16 cellular contexts compared by ENCODE assay signal in genomic region chr9:94445846-94446245, GRCh38.
"Had no signal": no experiment of that assay in that cellular context is flagged by ENCODE, and none has a peak within 500 bp of the region (broad histone marks: within the 10 kb centered on the region; RNA-seq: fewer than 3 reads in every experiment).

No MANE protein-coding gene starts in this region.

- H3K9me3 Mint-ChIP-seq: activated CD4-positive, alpha-beta T cell treated with anti-CD3 and anti-CD28 coated beads, Interleukin-2, amount 10 ng/mL, durations not matched to agents 24 days and 14 days; activated CD8-positive, alpha-beta T cell treated with anti-CD3 and anti-CD28 coated beads for 36 hours; activated naive CD4-positive, alpha-beta T cell treated with anti-CD3 and anti-CD28 coated beads for 36 hours; activated T-helper 2 cell treated with anti-CD3 and anti-CD28 coated beads, Interferon-gamma antibody, Interleukin-2, Interleukin-4, amounts not matched to agents 10 μg/mL and 5 μg/mL and 100 μg/mL, durations not matched to agents 14 hours and 24 hours and 36 hours; dendritic cell treated with granulocyte-macrophage colony-stimulating factor and Interleukin-4, amounts not matched to agents 40 ng/mL and 50 ng/mL, for 4 days; stimulated activated naive CD8-positive, alpha-beta T cell treated with anti-CD3 and anti-CD28 coated beads, Interleukin-15, amount 100 ng/mL, for 72 hours; type B pancreatic cell had no signal

- H3K4me1 Mint-ChIP-seq: stimulated activated naive CD8-positive, alpha-beta T cell treated with anti-CD3 and anti-CD28 coated beads, Interleukin-15, amount 100 ng/mL, for 72 hours had no signal

- H3K27ac ChIP-seq: esophagus squamous epithelium, lower lobe of right lung had no signal

- H3K27me3 Mint-ChIP-seq: activated CD4-positive, alpha-beta T cell treated with anti-CD3 and anti-CD28 coated beads, Interleukin-2, amount 10 ng/mL, durations not matched to agents 24 days and 14 days; activated CD8-positive, alpha-beta T cell treated with anti-CD3 and anti-CD28 coated beads for 36 hours; dendritic cell treated with granulocyte-macrophage colony-stimulating factor and Interleukin-4, amounts not matched to agents 40 ng/mL and 50 ng/mL, for 4 days; stimulated activated naive CD8-positive, alpha-beta T cell treated with anti-CD3 and anti-CD28 coated beads, Interleukin-15, amount 100 ng/mL, for 72 hours; type B pancreatic cell had no signal

- H3K4me3 Mint-ChIP-seq: activated CD4-positive, alpha-beta T cell treated with anti-CD3 and anti-CD28 coated beads, Interleukin-2, amount 10 ng/mL, durations not matched to agents 24 days and 14 days; activated CD8-positive, alpha-beta T cell treated with anti-CD3 and anti-CD28 coated beads for 36 hours; activated naive CD4-positive, alpha-beta T cell treated with anti-CD3 and anti-CD28 coated beads for 36 hours; dendritic cell treated with granulocyte-macrophage colony-stimulating factor and Interleukin-4, amounts not matched to agents 40 ng/mL and 50 ng/mL, for 4 days; stimulated activated naive CD8-positive, alpha-beta T cell treated with anti-CD3 and anti-CD28 coated beads, Interleukin-15, amount 100 ng/mL, for 72 hours; type B pancreatic cell had no signal

- DNase-seq: activated CD4-positive, alpha-beta T cell treated with anti-CD3 and anti-CD28 coated beads, Interleukin-2, amount 10 ng/mL, durations not matched to agents 24 days and 14 days; activated CD8-positive, alpha-beta T cell treated with anti-CD3 and anti-CD28 coated beads for 36 hours; activated naive CD4-positive, alpha-beta T cell treated with anti-CD3 and anti-CD28 coated beads for 36 hours; activated T-cell treated with anti-CD3 and anti-CD28 coated beads, Interleukin-2, amount 50 U/mL, for 1 hour; anterior cingulate cortex; effector memory CD4-positive, alpha-beta T cell; esophagus squamous epithelium; lower lobe of right lung; stimulated activated CD4-positive, alpha-beta T cell treated with anti-CD3 and anti-CD28 coated beads, Interleukin-4, amount 100 ng/mL, for 1 hour; stimulated activated naive CD8-positive, alpha-beta T cell treated with anti-CD3 and anti-CD28 coated beads, Interleukin-15, amount 100 ng/mL, for 72 hours; T-helper 1 cell; T-helper 9 cell had no signal

- H3K4me2 ChIP-seq: smooth muscle cell had no signal

- H3K27me3 ChIP-seq: esophagus squamous epithelium had no signal

- H3K27ac Mint-ChIP-seq: activated CD4-positive, alpha-beta T cell treated with anti-CD3 and anti-CD28 coated beads, Interleukin-2, amount 10 ng/mL, durations not matched to agents 24 days and 14 days; activated CD8-positive, alpha-beta T cell treated with anti-CD3 and anti-CD28 coated beads for 36 hours; activated naive CD4-positive, alpha-beta T cell treated with anti-CD3 and anti-CD28 coated beads for 36 hours; dendritic cell treated with granulocyte-macrophage colony-stimulating factor and Interleukin-4, amounts not matched to agents 40 ng/mL and 50 ng/mL, for 4 days; stimulated activated naive CD8-positive, alpha-beta T cell treated with anti-CD3 and anti-CD28 coated beads, Interleukin-15, amount 100 ng/mL, for 72 hours; type B pancreatic cell had no signal

- H3K9me3 ChIP-seq: esophagus squamous epithelium, lower lobe of right lung had no signal

- H3K4me1 ChIP-seq: lower lobe of right lung had no signal
